ENCODE assay signal across 8 cellular contexts in genomic region chr19:47348819-47349795, GRCh38. TPM values are rescaled to one million over a fixed set of nuclear protein-coding genes. Genes with fewer than 3 reads are reported as not detected.
DNase-seq lines count a peak whose midpoint lies in the region; ATAC-seq, FAIRE-seq and TF ChIP-seq lines count a peak whose summit lies in the region.

TSS of gene DHX34 (plus strand) at chr19:47349315. CDS start at chr19:47353031, 3,716 bp downstream.

- H3K27me3 ChIP-seq in CD4-positive, CD25-positive, alpha-beta regulatory T cell (ENCODE audit: control insufficient read depth, insufficient read depth, low read length) = no peaks in the 10 kb centered on the region
- no peaks in the 10 kb centered on the region; a peak in 1 of 5 replicates for H3K27me3 ChIP-seq in HepG2 (ENCODE audit: control insufficient read depth in 1 of 2, insufficient read depth in 2 of 2, low read length in 2 of 2)

- H3K27ac Mint-ChIP-seq in CD4-positive, CD25-positive, alpha-beta regulatory T cell = peak within 1 kb of the TSS; percentile 76 to 99 (median 97)

- no peak for TF ChIP-seq RAD21 in HepG2 (CRISPR knock-in tag; IDR thresholded peaks at IDR 0.05)

- H3K4me2 ChIP-seq in HepG2 (ENCODE audit: low read depth, low read length) = peak within 1 kb of the TSS; percentile 91

- peaks cover 9% of the 10 kb centered on the region for H3K36me3 Mint-ChIP-seq in CD4-positive, CD25-positive, alpha-beta regulatory T cell

- peaks cover 13% of the 10 kb centered on the region for H3K36me3 ChIP-seq in CD4-positive, CD25-positive, alpha-beta regulatory T cell (ENCODE audit: control insufficient read depth, insufficient read depth, low read length)
- peaks cover 5 to 7% of the 10 kb centered on the region in 2 experiments; a peak in 4 of 5 replicates for H3K36me3 ChIP-seq in HepG2 (replicated peaks in 1 of 2; ENCODE audit: control insufficient read depth in 1 of 2, insufficient read depth in 2 of 2, low read length in 2 of 2)

- H3K4me3 ChIP-seq in CD4-positive, CD25-positive, alpha-beta regulatory T cell (ENCODE audit: low read depth, low read length) = peak within 1 kb of the TSS; percentile 87
- peak within 1 kb of the TSS; percentile 89 to 93 (median 90) for H3K4me3 ChIP-seq in HepG2 (replicated peaks in 1 of 3; ENCODE audit: insufficient read depth in 1 of 3, low read depth in 2 of 3, low read length in 3 of 3)

- in situ Hi-C loops in HepG2 (cut with HindIII; ENCODE audit: extremely low pct_ligation_motif_present, low pct_unique_long_range_greater_than_20kb) = no loop called here

- peaks cover 10 to 45% (median 22%) of the 10 kb centered on the region in 4 donors for H3K4me1 Mint-ChIP-seq in CD4-positive, CD25-positive, alpha-beta regulatory T cell

- TF ChIP-seq EP300 in HepG2 (IDR thresholded peaks at IDR 0.05; ENCODE audit: low read depth in 2 of 2, low read length in 2 of 2) = no peak
- no peak for TF ChIP-seq EP300 in HepG2 (CRISPR knock-in tag; IDR thresholded peaks at IDR 0.05; ENCODE audit: borderline replicate concordance)

- TF ChIP-seq POLR2A in HepG2 (IDR thresholded peaks at IDR 0.05; ENCODE audit: insufficient read depth in 1 of 2, low read depth in 2 of 2, low read length in 2 of 2) = peak; percentile 55 to 89; a peak in 3 of 4 replicates

- peak; percentile 67 for FAIRE-seq in HepG2 (lab: Jason Lieb, UNC)

- H4K20me1 ChIP-seq in HepG2 (ENCODE audit: insufficient read depth, low read length) = peaks cover 4% of the 10 kb centered on the region; the same call in 1 of the 2 replicates

- H3K27ac ChIP-seq in CD4-positive, CD25-positive, alpha-beta regulatory T cell (ENCODE audit: insufficient read depth, low read length, poor library complexity, severe bottlenecking) = peak within 1 kb of the TSS; percentile 77
- H3K27ac ChIP-seq in HepG2 (ENCODE audit: extremely low read length, insufficient read depth, low read length) = peak within 1 kb of the TSS; percentile 58

- peak within 1 kb of the TSS; percentile 94 for H3K9ac ChIP-seq in HepG2 (ENCODE audit: insufficient read depth, low read depth, low read length)

- peak within 1 kb of the TSS; percentile 32 for H2AFZ ChIP-seq in HepG2 (ENCODE audit: low read length)

- POLR2A ChIA-PET in HepG2 (lab: Yijun Ruan, JAX) = interaction anchor here (0.7 to 1.8 kb wide), 18 partner anchors 8 to 311 kb away, joined by 3 to 12 read pairs (median 3); partner anchors contain the start of genes C5AR1, CCDC9, INAFM1 and KPTN

- H3K4me1 ChIP-seq in CD4-positive, CD25-positive, alpha-beta regulatory T cell (ENCODE audit: control insufficient read depth, insufficient read depth, low read length, poor library complexity, severe bottlenecking) = peaks cover 22% of the 10 kb centered on the region
- H3K4me1 ChIP-seq in HepG2 (ENCODE audit: insufficient read depth, low read length) = peaks cover 57% of the 10 kb centered on the region

- 5% methylated on average over 47 of the region's 63 CpGs for WGBS in HepG2 (ENCODE audit: low lambda C conversion rate)

- intact Hi-C loops in HepG2 (cut with micrococcal nuclease; ENCODE audit: unreplicated experiment) = no loop called here

- BruUV-seq in HepG2 (replicated peaks; lab: Mats Ljungman, UMichigan) = no TSS peak

- ATAC-seq in CD4-positive, CD25-positive, alpha-beta regulatory T cell (ENCODE audit: low read depth in 2 of 2) = peak; percentile 98 to 99
- ATAC-seq in GM19395 (IDR thresholded peaks at IDR 0.05; ENCODE audit: unreplicated experiment) (peak; percentile 94), HG03565 (IDR thresholded peaks at IDR 0.05; ENCODE audit: unreplicated experiment) (peak; percentile 93), HepG2 (peak; percentile 91)

- CTCF ChIA-PET in HepG2 (lab: Yijun Ruan, JAX; ENCODE audit: low intra/inter-chr PET ratio, low total read pairs) = no interaction called here

- H3K9me3 ChIP-seq in CD4-positive, CD25-positive, alpha-beta regulatory T cell (ENCODE audit: control insufficient read depth in 2 of 2, low read length in 2 of 2) = no peaks in the 10 kb centered on the region
- no peaks in the 10 kb centered on the region for H3K9me3 ChIP-seq in HepG2 (ENCODE audit: low read length)

- peaks cover 27% of the 10 kb centered on the region for H3K79me2 ChIP-seq in HepG2 (ENCODE audit: insufficient read depth, low read length)

- H3K4me3 Mint-ChIP-seq in CD4-positive, CD25-positive, alpha-beta regulatory T cell = peak within 1 kb of the TSS; percentile 86 to 99 (median 94)

- DNase-seq in CD4-positive, CD25-positive, alpha-beta regulatory T cell = peak; percentile 98 to 100 (median 99)
- DNase-seq in NCI-H774 (lab: John Stamatoyannopoulos, UW) (peak; percentile 98), dermis blood vessel endothelial cell (peak; percentile 100), HepG2 (ENCODE audit: low spot score) (peak; percentile 96)
- peak; percentile 99 for DNase-seq in activated CD4-positive, alpha-beta T cell treated with anti-CD3 and anti-CD28 coated beads, Interleukin-2, amount 50 U/mL, for 4 hours
- peak; percentile 98 for DNase-seq in stimulated activated CD4-positive, alpha-beta T cell treated with anti-CD3 and anti-CD28 coated beads, Interleukin-4, amount 100 ng/mL, for 1 hour

- peaks cover 0 to 1% (median 0%) of the 10 kb centered on the region in 7 donors for H3K9me3 Mint-ChIP-seq in CD4-positive, CD25-positive, alpha-beta regulatory T cell

- H3K27me3 Mint-ChIP-seq in CD4-positive, CD25-positive, alpha-beta regulatory T cell = no peaks in the 10 kb centered on the region

- TF ChIP-seq CTCF in HepG2 (CRISPR knock-in tag; IDR thresholded peaks at IDR 0.05) = peak; percentile 98

TF ChIP-seq in HepG2, 621 proteins besides CTCF, POLR2A, EP300 and RAD21 (continues in another document):
- TF ChIP-seq FOSL1 (CRISPR knock-in tag; IDR thresholded peaks at IDR 0.05; ENCODE audit: borderline replicate concordance) = no peak
- TF ChIP-seq SALL2 (CRISPR knock-in tag; IDR thresholded peaks at IDR 0.05) = no peak
- no peak; the same call in 1 of the 2 replicates for TF ChIP-seq ZNF543 (CRISPR knock-in tag; IDR thresholded peaks at IDR 0.05)
- no peak for TF ChIP-seq TIGD3 (CRISPR knock-in tag; IDR thresholded peaks at IDR 0.05; ENCODE audit: borderline replicate concordance)
- TF ChIP-seq DNMT1 (CRISPR knock-in tag; IDR thresholded peaks at IDR 0.05) = no peak
- TF ChIP-seq ZMAT5 (CRISPR knock-in tag; IDR thresholded peaks at IDR 0.05; ENCODE audit: borderline replicate concordance, low read depth) = no peak

RNA-seq across cellular contexts. Expression of gene DHX34, which starts in this region (rescaled TPM):
- total RNA-seq in CD4-positive, CD25-positive, alpha-beta regulatory T cell = 11.7 TPM
- polyA plus RNA-seq in CD4-positive, CD25-positive, alpha-beta regulatory T cell = 1 to 10 TPM; 2.3 to 3.9 (median 3.3) TPM
- total RNA-seq in dermis blood vessel endothelial cell (10.9 and 12.2 TPM in 2 replicates), HepG2 (2016; rRNA removed; fragmentation: Illumina TruSeq; extraction: Trizol) (8.0 and 12.0 TPM in 2 replicates)
- total RNA-seq in HepG2 (2016; cell fraction: cytosol; rRNA removed; fragmentation: Illumina TruSeq; extraction: Trizol; ENCODE audit: low read depth) = 11.3 and 11.4 TPM in 2 replicates
- 6.8 and 12.8 TPM in 2 replicates for total RNA-seq in HepG2 (2016; cell fraction: insoluble cytoplasmic fraction; rRNA removed; fragmentation: Illumina TruSeq; extraction: Trizol)
- 8.6 and 9.9 TPM in 2 replicates for total RNA-seq in HepG2 (2016; cell fraction: membrane; rRNA removed; fragmentation: Illumina TruSeq; extraction: Trizol)
- 12.8 and 13.1 TPM in 2 replicates for total RNA-seq in HepG2 (2016; cell fraction: nucleus; rRNA removed; fragmentation: Illumina TruSeq; extraction: Trizol)
- polyA plus RNA-seq in HepG2 (2011; rRNA removed) = 9.2 and 12.5 TPM in 2 replicates
- polyA plus RNA-seq in HepG2 (2011; cell fraction: cytosol; rRNA removed) = 4.0 and 5.9 TPM in 2 replicates
- 50.6 and 52.9 TPM in 2 replicates for polyA plus RNA-seq in HepG2 (2011; cell fraction: nucleus; rRNA removed)
- polyA plus RNA-seq in HepG2 (2012) = 6.5 and 9.0 TPM in 2 replicates
- polyA plus RNA-seq in HepG2 (2016; cell fraction: cytosol; fragmentation: Illumina TruSeq; extraction: Trizol; ENCODE audit: low read depth) = 2.1 and 2.4 TPM in 2 replicates
- 6.9 and 11.0 TPM in 2 replicates for polyA plus RNA-seq in HepG2 (2016; cell fraction: insoluble cytoplasmic fraction; fragmentation: Illumina TruSeq; extraction: Trizol; ENCODE audit: low read depth)
- polyA plus RNA-seq in HepG2 (2016; cell fraction: membrane; fragmentation: Illumina TruSeq; extraction: Trizol; ENCODE audit: low read depth) = 3.7 and 4.3 TPM in 2 replicates
- polyA plus RNA-seq in HepG2 (2016; cell fraction: nucleus; fragmentation: Illumina TruSeq; extraction: Trizol; ENCODE audit: insufficient read depth, low read depth) = 28.7 and 30.5 TPM in 2 replicates
- 18.8 and 19.4 TPM in 2 replicates for polyA minus RNA-seq in HepG2 (2011; rRNA and poly(A)+ RNA removed; ENCODE audit: low replicate concordance)
- 3.9 and 7.7 TPM in 2 replicates for polyA minus RNA-seq in HepG2 (2011; cell fraction: cytosol; rRNA and poly(A)+ RNA removed)
- polyA minus RNA-seq in HepG2 (2011; cell fraction: nucleus; rRNA and poly(A)+ RNA removed) = 16.0 and 18.4 TPM in 2 replicates

Comparison
In these comparisons a context has a peak if more than half of its experiments do, and no peak if none do; other contexts are left out.
1. Peak in every context shown above with its lines: DNase-seq, ATAC-seq, H3K4me3 ChIP-seq and H3K27ac ChIP-seq.